In genomic region chrX:120560842-120561633, GRCh38 we compare ENCODE assay signal across 8 cellular contexts. TPM values are rescaled to one million over a fixed set of nuclear protein-coding genes. Genes with fewer than 3 reads are reported as not detected.
A peak's percentile ranks its signal among the peaks of the same experiment; 100 is the strongest.
DNase-seq lines count a peak whose midpoint lies in the region; ATAC-seq, FAIRE-seq and TF ChIP-seq lines count a peak whose summit lies in the region.

CUL4B (minus strand) TSS chrX:120560962; CDS start chrX:120560638, 324 bp downstream.

- in situ Hi-C loops in ACHN (cut with HindIII; ENCODE audit: low pct_ligation_motif_present, low pct_unique_long_range_greater_than_20kb, low sequenced_read_pairs) (no loop called here), mammary epithelial cell (cut with MboI; ENCODE audit: low sequenced_read_pairs in 2 of 2) (no loop called here)

- CTCF ChIA-PET in mammary epithelial cell (lab: Charles Lee; ENCODE audit: low non-redundant PET), result interaction anchor here (0.6 kb wide), 2 partner anchors 43 to 101 kb away, joined by 6 to 12 read pairs; partner anchors contain the start of gene MCTS1

- 14% methylated on average over 9 of the region's 54 CpGs for WGBS in mammary epithelial cell (ENCODE audit: low coverage, missing lambda C conversion rate)
- 1 to 45% (median 7%) methylated on average over 27 to 52 of the region's 54 CpGs for WGBS in small intestine, 3 donors

- intact Hi-C loops in mammary epithelial cell (cut with micrococcal nuclease), result loop anchor here (1.0 to 10.0 kb wide), 3 partner anchors 43 to 174 kb away; partner anchors contain the start of gene MCTS1

- DNase-seq in ACHN (peak; percentile 87), NCI-H2227 (lab: John Stamatoyannopoulos, UW; ENCODE audit: unreplicated experiment) (peak; percentile 97), mammary epithelial cell (peak; percentile 89), iPS-NIHi11 (ENCODE audit: low spot score) (peak; percentile 72), small intestine (peak; percentile 89)

- peak within 1 kb of the TSS; percentile 81 for H3K27ac ChIP-seq in mammary epithelial cell (ENCODE audit: insufficient read depth, low read depth, low read length)
- H3K27ac ChIP-seq in small intestine (ENCODE audit: low read depth in 1 of 2, low read length in 1 of 2), result peak within 1 kb of the TSS; percentile 74 to 98

- FAIRE-seq in small intestine (lab: Jason Lieb, UNC), result no peak

- peaks cover 34% of the 10 kb centered on the region for H3K79me2 ChIP-seq in mammary epithelial cell (ENCODE audit: insufficient read depth, low read length)

- no TSS peak for BruUV-seq in mammary epithelial cell (replicated peaks; lab: Mats Ljungman, UMichigan)

- no peaks in the 10 kb centered on the region for H4K20me1 ChIP-seq in mammary epithelial cell (ENCODE audit: insufficient read depth, low read length)

- H3K9ac ChIP-seq in mammary epithelial cell (ENCODE audit: insufficient read depth, low read length), result peak within 1 kb of the TSS; percentile 89

- H3K27me3 ChIP-seq in mammary epithelial cell (ENCODE audit: insufficient read depth, low read length) (no peaks in the 10 kb centered on the region), small intestine (ENCODE audit: control insufficient read depth in 2 of 2, insufficient read depth in 2 of 2, low read length in 2 of 2) (no peaks in the 10 kb centered on the region)

- H2AFZ ChIP-seq in mammary epithelial cell (ENCODE audit: low read depth, low read length), result peak within 1 kb of the TSS; percentile 63

- H3K4me3 ChIP-seq in WI38 (ENCODE audit: low read depth, low read length) (peak within 1 kb of the TSS; percentile 71), mammary epithelial cell (replicated peaks in 1 of 3; ENCODE audit: insufficient read depth in 1 of 3, low read depth in 2 of 3, low read length in 3 of 3) (peak within 1 kb of the TSS; percentile 59 to 85 (median 74)), small intestine (ENCODE audit: low read depth in 1 of 2, low read length in 2 of 2) (peak within 1 kb of the TSS; percentile 58 to 61)

- TF ChIP-seq CTCF in WI38 (IDR thresholded peaks at IDR 0.05; ENCODE audit: low read depth, low read length) (no peak), mammary epithelial cell (conservative IDR thresholded peaks at IDR 0.05 in 1 of 2, IDR thresholded peaks at IDR 0.05 in 1 of 2; ENCODE audit: extremely low read depth in 1 of 2, insufficient read depth in 1 of 2, low read depth in 1 of 2, low read length in 2 of 2) (no peak)

- dilution Hi-C loops in mammary epithelial cell (cut with HindIII; ENCODE audit: low sequenced_read_pairs), result no loop called here

- H3K36me3 ChIP-seq in mammary epithelial cell (ENCODE audit: insufficient read depth, low read length), result peaks cover 2% of the 10 kb centered on the region
- no peaks in the 10 kb centered on the region for H3K36me3 ChIP-seq in small intestine (ENCODE audit: control insufficient read depth in 2 of 2, insufficient read depth in 2 of 2, low read length in 2 of 2)

- peak; percentile 68 for ATAC-seq in GM18873 (IDR thresholded peaks at IDR 0.05; ENCODE audit: low FRiP score, unreplicated experiment)
- peak; percentile 74 for ATAC-seq in HG03139 (IDR thresholded peaks at IDR 0.05; ENCODE audit: unreplicated experiment)

- peak within 1 kb of the TSS; percentile 85 for H3K4me2 ChIP-seq in mammary epithelial cell (ENCODE audit: insufficient read depth, low read depth, low read length)

- peaks cover 3% of the 10 kb centered on the region for H3K4me1 ChIP-seq in mammary epithelial cell (ENCODE audit: insufficient read depth, low read length)
- peaks cover 0 to 2% of the 10 kb centered on the region in 2 donors for H3K4me1 ChIP-seq in small intestine (ENCODE audit: control insufficient read depth in 2 of 2, insufficient read depth in 1 of 2, low read depth in 1 of 2, low read length in 1 of 2)

- H3K9me3 ChIP-seq in mammary epithelial cell (replicated peaks; ENCODE audit: insufficient read depth, low read length) (no peaks in the 10 kb centered on the region), small intestine (ENCODE audit: control insufficient read depth, low read depth) (no peaks in the 10 kb centered on the region)

RNA-seq across cellular contexts. Expression of gene CUL4B, which starts in this region (rescaled TPM):
- total RNA-seq in mammary epithelial cell, result 10 to 100 TPM; 25.9 to 51.2 TPM
- polyA plus RNA-seq in mammary epithelial cell (12.5 TPM), small intestine (10 to 100 TPM; 10.8 to 14.8 (median 12.1) TPM)
- 40.4 TPM for polyA minus RNA-seq in mammary epithelial cell

Comparison
In these comparisons a context has a peak if more than half of its experiments do, and no peak if none do; other contexts are left out.
1. Peak in every context shown above with its lines: DNase-seq, ATAC-seq, H3K4me3 ChIP-seq and H3K27ac ChIP-seq.